15 cellular contexts compared by ENCODE assay signal in the genomic region with DNA sequence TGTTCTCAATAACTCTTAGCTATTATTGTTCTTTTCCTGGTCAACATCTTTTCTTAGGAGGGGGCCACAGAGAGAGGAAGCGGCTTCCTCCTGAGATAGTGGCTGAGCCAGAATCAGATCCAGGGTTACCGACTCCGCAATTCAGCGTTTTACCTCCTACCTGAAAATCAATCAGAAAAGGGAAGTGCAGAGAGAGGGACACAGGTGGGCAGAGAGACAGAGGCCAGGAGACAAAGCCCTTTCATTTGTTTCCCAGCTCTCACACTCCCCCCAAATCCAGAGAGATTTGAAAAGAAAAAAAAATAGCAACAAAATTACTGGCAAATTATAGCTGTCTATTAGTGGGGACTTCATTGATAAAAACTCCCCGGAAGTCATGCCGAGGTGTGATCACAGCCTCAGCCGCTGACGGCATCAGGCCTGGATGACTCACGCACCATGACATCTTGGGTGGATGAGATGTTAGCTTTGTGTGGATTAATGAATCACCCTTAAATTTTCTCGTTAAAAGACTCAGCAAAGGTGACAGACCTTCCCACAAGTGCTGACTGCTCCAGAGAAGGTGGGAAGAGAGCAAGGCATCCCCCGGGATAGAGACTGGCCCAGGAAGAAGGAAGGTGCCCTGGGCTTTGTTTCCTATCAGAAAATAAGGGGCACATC.
DNase-seq lines count a peak whose midpoint lies in the region; ATAC-seq and TF ChIP-seq lines count a peak whose summit lies in the region.
"Had no signal": no experiment of that assay in that cellular context is flagged by ENCODE, and none has a peak within 500 bp of the region (broad histone marks: within the 10 kb centered on the region; RNA-seq: fewer than 3 reads in every experiment).

No MANE protein-coding gene starts in this region.

- peak; percentile 35 to 64 (median 40) for ATAC-seq in natural killer cell
- ATAC-seq in aorta (ENCODE audit: low FRiP score) = no peak
- ATAC-seq: mucosa of descending colon had no signal

- no peaks in the 10 kb centered on the region for H3K27me3 ChIP-seq in aorta (ENCODE audit: control insufficient read depth in 1 of 2, insufficient read depth in 2 of 2, low read length in 1 of 2)
- H3K27me3 ChIP-seq in uterus = no peaks in the 10 kb centered on the region
- H3K27me3 ChIP-seq: SJCRH30 had no signal

- H3K27me3 Mint-ChIP-seq in natural killer cell (ENCODE audit: low read depth in 2 of 2) = peaks cover 7 to 12% of the 10 kb centered on the region in 2 donors

- H3K36me3 ChIP-seq in aorta (ENCODE audit: control insufficient read depth in 1 of 2, insufficient read depth in 2 of 2, low read length in 1 of 2) = no peaks in the 10 kb centered on the region
- H3K36me3 ChIP-seq in uterus = no peaks in the 10 kb centered on the region
- H3K36me3 ChIP-seq: SJCRH30 had no signal

- intact Hi-C loops in natural killer cell (cut with micrococcal nuclease) (no loop called here), aorta (cut with DNase I) (no loop called here), uterus (cut with DNase I; ENCODE audit: low total_unique reads) (no loop called here)

- no peaks in the 10 kb centered on the region for H3K4me1 Mint-ChIP-seq in natural killer cell

- H3K27ac Mint-ChIP-seq in natural killer cell = no peak overlapping the region

- no peaks in the 10 kb centered on the region for H3K9me3 ChIP-seq in aorta (ENCODE audit: control insufficient read depth, low read length)
- H3K9me3 ChIP-seq in uterus = no peaks in the 10 kb centered on the region
- H3K9me3 ChIP-seq: mucosa of descending colon, SJCRH30 had no signal

- H3K4me1 ChIP-seq in aorta (ENCODE audit: control insufficient read depth in 1 of 2, insufficient read depth in 2 of 2, low read length in 2 of 2) (no peaks in the 10 kb centered on the region), uterus (no peaks in the 10 kb centered on the region)
- H3K4me1 ChIP-seq: SJCRH30 had no signal

- TF ChIP-seq POLR2A in uterus (IDR thresholded peaks at IDR 0.05) = no peak

- no peak overlapping the region for H3K4me3 ChIP-seq in aorta (ENCODE audit: low read length in 2 of 2)
- no peak overlapping the region for H3K4me3 ChIP-seq in uterus
- H3K4me3 ChIP-seq: mucosa of descending colon, SJCRH30 had no signal

- H3K27ac ChIP-seq in aorta (ENCODE audit: low read depth in 1 of 2, low read length in 2 of 2) = no peak overlapping the region
- H3K27ac ChIP-seq in uterus = no peak overlapping the region
- H3K27ac ChIP-seq: SJCRH30 had no signal

- H3K36me3 Mint-ChIP-seq in natural killer cell = no peaks in the 10 kb centered on the region

- 82 to 85% methylated on average over 11 of the region's 11 CpGs for WGBS in aorta, 2 donors

- no peaks in the 10 kb centered on the region for H3K9me3 Mint-ChIP-seq in natural killer cell

- no peak overlapping the region for H3K4me3 Mint-ChIP-seq in natural killer cell

- DNase-seq in DMS53 treated with DMSO at 0.1 percent for 48 hours (lab: John Stamatoyannopoulos, UW; ENCODE audit: unreplicated experiment) (peak; percentile 26), M059J (ENCODE audit: low read depth) (peak; percentile 79), astrocyte of the hippocampus (ENCODE audit: low read depth, low spot score) (peak; percentile 12), natural killer cell (no peak), aorta (no peak), NCI-H187 (lab: John Stamatoyannopoulos, UW) (no peak), NCI-H1092 treated with DMSO at 0.1 percent for 48 hours (lab: John Stamatoyannopoulos, UW) (no peak), uterus (no peak)
- DNase-seq: activated CD4-positive, alpha-beta T cell treated with anti-CD3 and anti-CD28 coated beads for 4 hours; activated T-cell treated with anti-CD3 and anti-CD28 coated beads, Interleukin-2, amount 50 U/mL, for 48 hours; C1 segment of cervical spinal cord; mucosa of descending colon; NCI-H2107; SJCRH30; T1000 had no signal

- no peak for TF ChIP-seq CTCF in natural killer cell (IDR thresholded peaks at IDR 0.05)
- TF ChIP-seq CTCF in uterus (IDR thresholded peaks at IDR 0.05) = no peak

Comparison
In these comparisons a context has a peak if more than half of its experiments do, and no peak if none do; other contexts are left out.
1. DNase-seq: peak in DMS53 treated with DMSO at 0.1 percent for 48 hours (single experiment), M059J (single experiment) and astrocyte of the hippocampus (single experiment); none in natural killer cell (single experiment), aorta (0 of 2), NCI-H187 (0 of 2), NCI-H1092 treated with DMSO at 0.1 percent for 48 hours (single experiment) and uterus (0 of 2).